ENCODE assay signal across 8 cellular contexts in the genomic region with DNA sequence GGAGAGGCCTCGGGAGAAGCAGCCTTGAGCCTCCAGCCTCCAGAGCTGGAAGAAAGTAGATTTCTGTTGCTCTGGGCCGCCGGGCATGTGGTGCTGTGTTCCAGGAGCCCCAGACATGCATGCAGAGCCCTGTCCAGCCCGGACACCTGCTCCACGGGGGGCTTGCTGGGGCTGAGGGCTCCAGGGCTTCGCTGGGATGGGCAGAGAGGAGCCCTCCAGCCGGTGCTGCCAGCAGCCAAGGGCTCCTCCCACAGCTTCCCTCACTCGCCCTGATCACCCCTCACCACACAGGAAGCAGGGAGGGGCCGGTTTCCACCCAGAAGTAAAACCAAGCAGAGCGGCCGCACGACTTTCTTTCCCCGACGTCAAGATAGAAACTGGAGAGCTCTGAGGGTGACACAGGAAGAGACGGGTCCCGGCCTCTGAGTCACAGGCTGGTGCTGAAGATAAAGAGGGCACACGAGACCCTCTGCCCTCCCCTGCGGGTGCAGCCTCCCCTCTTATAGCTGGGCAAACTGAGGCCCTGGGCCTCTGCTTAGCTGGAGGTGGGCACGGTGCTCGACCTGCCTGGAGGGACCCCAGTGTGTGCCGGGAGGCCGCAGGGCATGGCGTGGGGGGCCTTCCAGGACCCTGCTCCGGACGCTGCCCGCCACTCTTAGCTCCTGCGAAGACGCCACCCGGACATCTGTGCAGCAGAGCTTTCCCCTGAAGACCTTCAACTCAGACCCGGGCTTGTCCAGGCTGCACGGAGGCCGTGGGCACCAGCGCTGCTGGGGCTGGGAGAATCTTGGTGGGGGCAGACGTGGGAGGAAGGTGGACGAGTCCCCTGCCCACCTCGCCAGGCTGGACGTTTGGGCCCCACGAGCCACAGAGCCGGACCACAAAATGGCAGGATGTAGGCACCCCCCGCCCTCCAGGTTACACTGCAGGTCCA. TPM values are rescaled to one million over a fixed set of nuclear protein-coding genes. Genes with fewer than 3 reads are reported as not detected.
DNase-seq lines count a peak whose midpoint lies in the region; ATAC-seq and TF ChIP-seq lines count a peak whose summit lies in the region.

No MANE protein-coding gene starts in this region.

- no peaks in the 10 kb centered on the region for H3K36me3 ChIP-seq in OCI-LY3 (replicated peaks; ENCODE audit: low read depth, low read length)
- no peaks in the 10 kb centered on the region for H3K36me3 ChIP-seq in heart left ventricle

- no peaks in the 10 kb centered on the region for H3K79me2 ChIP-seq in OCI-LY3 (ENCODE audit: low read length)

- H3K4me1 ChIP-seq in OCI-LY3 (ENCODE audit: low read length) = peaks cover 58% of the 10 kb centered on the region
- H3K4me1 ChIP-seq in heart left ventricle = peaks cover 0 to 51% (median 10%) of the 10 kb centered on the region in 12 donors

- H3K4me3 ChIP-seq in OCI-LY3 (ENCODE audit: low read length) = peak overlapping the region; percentile 77
- peak overlapping the region in 5 of 12 donors; percentile 1 to 46 (median 19) for H3K4me3 ChIP-seq in heart left ventricle

- peak overlapping the region; percentile 36 for H3K9ac ChIP-seq in OCI-LY3 (ENCODE audit: low read length)

- H3K9me3 ChIP-seq in OCI-LY3 (ENCODE audit: insufficient read depth, low read length) (no peaks in the 10 kb centered on the region), heart left ventricle (no peaks in the 10 kb centered on the region)

- H3K27me3 Mint-ChIP-seq in activated T-cell treated with anti-CD3 and anti-CD28 coated beads, Interleukin-2, amount 50 U/mL, for 24 hours = no peaks in the 10 kb centered on the region

- H3K27ac ChIP-seq in OCI-LY3 (ENCODE audit: low read length) (peak overlapping the region; percentile 36), heart left ventricle (peak overlapping the region in 3 of 12 donors; percentile 32 to 89 (median 46))

- peaks cover 55% of the 10 kb centered on the region for H3K4me1 Mint-ChIP-seq in activated T-cell treated with anti-CD3 and anti-CD28 coated beads, Interleukin-2, amount 50 U/mL, for 24 hours (ENCODE audit: low read depth)

- intact Hi-C loops in heart left ventricle (cut with DNase I) = no loop called here

- H3K27ac Mint-ChIP-seq in activated T-cell treated with anti-CD3 and anti-CD28 coated beads, Interleukin-2, amount 50 U/mL, for 24 hours = peak overlapping the region; percentile 97

- no peak for TF ChIP-seq POLR2A in heart left ventricle (IDR thresholded peaks at IDR 0.05)

- H2AFZ ChIP-seq in OCI-LY3 (ENCODE audit: low read depth, low read length) = no peak overlapping the region

- no peak for TF ChIP-seq CTCF in OCI-LY3 (IDR thresholded peaks at IDR 0.05; ENCODE audit: low read depth, low read length)
- no peak for TF ChIP-seq CTCF in heart left ventricle (IDR thresholded peaks at IDR 0.05)

- peak overlapping the region; percentile 79 for H3K4me3 Mint-ChIP-seq in activated T-cell treated with anti-CD3 and anti-CD28 coated beads, Interleukin-2, amount 50 U/mL, for 24 hours

- peak overlapping the region; percentile 85 for H3K4me2 ChIP-seq in OCI-LY3 (ENCODE audit: low read length)

- H4K20me1 ChIP-seq in OCI-LY3 (ENCODE audit: insufficient read depth, low read length) = no peaks in the 10 kb centered on the region

- peak; percentile 91 for DNase-seq in activated T-cell treated with anti-CD3 and anti-CD28 coated beads, Interleukin-2, amount 50 U/mL, for 24 hours
- DNase-seq in heart left ventricle (peak; percentile 53 to 89 (median 74)), T1000 (lab: John Stamatoyannopoulos, UW) (no peak), NCI-H1694 treated with DMSO at 0.1 percent for 48 hours (lab: John Stamatoyannopoulos, UW) (no peak)
- DNase-seq in stimulated activated CD4-positive, alpha-beta T cell treated with anti-CD3 and anti-CD28 coated beads, Interleukin-12 subunit alpha, Interleukin-12 subunit beta, amount 100 ng/mL, for 4 hours = peak; percentile 88

- H3K36me3 Mint-ChIP-seq in activated T-cell treated with anti-CD3 and anti-CD28 coated beads, Interleukin-2, amount 50 U/mL, for 24 hours (ENCODE audit: low read depth) = peaks cover 20% of the 10 kb centered on the region

- peaks cover 41% of the 10 kb centered on the region for H3K27me3 ChIP-seq in OCI-LY3 (ENCODE audit: low read depth, low read length)
- peaks cover 0 to 5% (median 0%) of the 10 kb centered on the region in 9 donors for H3K27me3 ChIP-seq in heart left ventricle

- no peaks in the 10 kb centered on the region for H3K9me3 Mint-ChIP-seq in activated T-cell treated with anti-CD3 and anti-CD28 coated beads, Interleukin-2, amount 50 U/mL, for 24 hours

- 38 to 67% (median 63%) methylated on average over 14 to 40 of the region's 40 CpGs for WGBS in heart left ventricle, 4 donors

- ATAC-seq in GM18867 (IDR thresholded peaks at IDR 0.05; ENCODE audit: unreplicated experiment) = peak; percentile 68
- ATAC-seq in HG02885 (IDR thresholded peaks at IDR 0.05; ENCODE audit: poor library complexity, unreplicated experiment) = peak; percentile 83
- peak; percentile 24 to 81 (median 58) for ATAC-seq in heart left ventricle

RNA-seq across cellular contexts. Expression of gene ADAP1, which starts 31.1 kb away (rescaled TPM):
- total RNA-seq in heart left ventricle = 10 to 100 TPM in 6 of 9 donors, 1 to 10 TPM in 3; 7.0 to 16.5 (median 12.0) TPM
- polyA plus RNA-seq in heart left ventricle = 10 to 100 TPM in 1 of 2 donors, 1 to 10 TPM in 1; 3.1 to 14.0 TPM

RNA-seq across cellular contexts. Expression of gene GET4, which starts 47.0 kb away (rescaled TPM):
- total RNA-seq in heart left ventricle = 10 to 100 TPM; 14.6 to 27.3 (median 18.6) TPM
- polyA plus RNA-seq in heart left ventricle = 10 to 100 TPM; 19.7 to 34.1 TPM

RNA-seq across cellular contexts. Expression of gene COX19, which starts 52.0 kb away (rescaled TPM):
- 1 to 10 TPM; 3.1 to 7.8 (median 6.5) TPM for total RNA-seq in heart left ventricle
- 1 to 10 TPM; 5.7 to 6.6 TPM for polyA plus RNA-seq in heart left ventricle

RNA-seq across cellular contexts. Expression of gene CYP2W1, which starts 59.6 kb away (rescaled TPM):
- not detected for total RNA-seq in heart left ventricle
- polyA plus RNA-seq in heart left ventricle = not detected

Comparison
In these comparisons a context has a peak if more than half of its experiments do, and no peak if none do; other contexts are left out.
1. DNase-seq: peak in activated T-cell treated with anti-CD3 and anti-CD28 coated beads, Interleukin-2, amount 50 U/mL, for 24 hours (single experiment), heart left ventricle (5 of 5) and stimulated activated CD4-positive, alpha-beta T cell treated with anti-CD3 and anti-CD28 coated beads, Interleukin-12 subunit alpha, Interleukin-12 subunit beta, amount 100 ng/mL, for 4 hours (single experiment); none in T1000 (single experiment) and NCI-H1694 treated with DMSO at 0.1 percent for 48 hours (single experiment).
2. Peak in every context shown above with its lines, with median percentiles within 50 percentile points of each other: ATAC-seq.